Comparison of ENCODE assay signal across 12 cellular contexts in genomic region chr14:69048456-69048855, GRCh38.
DNase-seq lines count a peak whose midpoint lies in the region; ATAC-seq lines count a peak whose summit lies in the region.
"Had no signal": no experiment of that assay in that cellular context is flagged by ENCODE, and none has a peak within 500 bp of the region (broad histone marks: within the 10 kb centered on the region; RNA-seq: fewer than 3 reads in every experiment).

No MANE protein-coding gene starts in this region.

- peaks cover 8% of the 10 kb centered on the region for H3K4me1 Mint-ChIP-seq in activated T-cell treated with anti-CD3 and anti-CD28 coated beads, Interleukin-2, amount 50 U/mL, for 72 hours (ENCODE audit: low read depth)

- H3K36me3 Mint-ChIP-seq in activated T-cell treated with anti-CD3 and anti-CD28 coated beads, Interleukin-2, amount 50 U/mL, for 72 hours (ENCODE audit: insufficient read depth in 2 of 2), result no peaks in the 10 kb centered on the region

- peak; percentile 16 to 41 for DNase-seq in activated T-cell treated with anti-CD3 and anti-CD28 coated beads, Interleukin-2, amount 50 U/mL, for 72 hours
- DNase-seq in activated T-cell treated with anti-CD3 and anti-CD28 coated beads, Interleukin-2, amount 50 U/mL, for 1 hour, result no peak
- DNase-seq in NCI-H748 (lab: John Stamatoyannopoulos, UW; ENCODE audit: unreplicated experiment) (peak; percentile 70), dermis blood vessel endothelial cell (peak; percentile 70), SW 1271 (lab: John Stamatoyannopoulos, UW) (no peak)
- peak; percentile 20 for DNase-seq in stimulated activated naive CD8-positive, alpha-beta T cell treated with anti-CD3 and anti-CD28 coated beads, Interleukin-15, Interleukin-2, amounts not matched to agents 100 U/mL and 50 U/mL, for 24 hours
- DNase-seq: amygdala, midbrain, NCI-H1436, T-helper 9 cell had no signal

- peaks cover 7% of the 10 kb centered on the region for H3K27me3 Mint-ChIP-seq in activated T-cell treated with anti-CD3 and anti-CD28 coated beads, Interleukin-2, amount 50 U/mL, for 72 hours (ENCODE audit: low read depth)

- no peak overlapping the region for H3K4me3 Mint-ChIP-seq in activated T-cell treated with anti-CD3 and anti-CD28 coated beads, Interleukin-2, amount 50 U/mL, for 72 hours

- peak; percentile 41 to 49 for ATAC-seq in activated T-cell treated with anti-CD3 and anti-CD28 coated beads, Interleukin-2, amount 50 U/mL, for 72 hours (replicated peaks in 1 of 2)
- no peak for ATAC-seq in stimulated activated naive CD8-positive, alpha-beta T cell treated with anti-CD3 and anti-CD28 coated beads, Interleukin-15, Interleukin-2, amounts not matched to agents 100 U/mL and 50 U/mL, for 24 hours
- ATAC-seq in HG03469 (IDR thresholded peaks at IDR 0.05; ENCODE audit: unreplicated experiment) (no peak), HG02588 (IDR thresholded peaks at IDR 0.05; ENCODE audit: unreplicated experiment) (no peak)

- H3K9me3 Mint-ChIP-seq in activated T-cell treated with anti-CD3 and anti-CD28 coated beads, Interleukin-2, amount 50 U/mL, for 72 hours, result no peaks in the 10 kb centered on the region

- no peak overlapping the region for H3K27ac Mint-ChIP-seq in activated T-cell treated with anti-CD3 and anti-CD28 coated beads, Interleukin-2, amount 50 U/mL, for 72 hours

Comparison
In these comparisons a context has a peak if more than half of its experiments do, and no peak if none do; other contexts are left out.
1. DNase-seq: peak in activated T-cell treated with anti-CD3 and anti-CD28 coated beads, Interleukin-2, amount 50 U/mL, for 72 hours (2 of 2), NCI-H748 (single experiment), dermis blood vessel endothelial cell (single experiment) and stimulated activated naive CD8-positive, alpha-beta T cell treated with anti-CD3 and anti-CD28 coated beads, Interleukin-15, Interleukin-2, amounts not matched to agents 100 U/mL and 50 U/mL, for 24 hours (single experiment); none in activated T-cell treated with anti-CD3 and anti-CD28 coated beads, Interleukin-2, amount 50 U/mL, for 1 hour (single experiment) and SW 1271 (0 of 2).
2. ATAC-seq: peak in activated T-cell treated with anti-CD3 and anti-CD28 coated beads, Interleukin-2, amount 50 U/mL, for 72 hours (2 of 2); none in stimulated activated naive CD8-positive, alpha-beta T cell treated with anti-CD3 and anti-CD28 coated beads, Interleukin-15, Interleukin-2, amounts not matched to agents 100 U/mL and 50 U/mL, for 24 hours (single experiment), HG03469 (single experiment) and HG02588 (single experiment).